In genomic region chr17:80468222-80468621, GRCh38 we compare ENCODE assay signal across 2 cellular contexts.
TF ChIP-seq lines count a peak whose summit lies in the region.

No MANE protein-coding gene starts in this region.

TF ChIP-seq in Ishikawa, 13 proteins besides CTCF, POLR2A, EP300 and RAD21:
- peak; percentile 84 for TF ChIP-seq REST (IDR thresholded peaks at IDR 0.05; ENCODE audit: low read depth)
- TF ChIP-seq FOXM1 (IDR thresholded peaks at IDR 0.05; ENCODE audit: borderline replicate concordance, low read depth), result no peak
TF ChIP-seq in Ishikawa: peak in this region for 1.

TF ChIP-seq in GM12878, 131 proteins besides CTCF, POLR2A, EP300 and RAD21:
- TF ChIP-seq, protein P1, sequence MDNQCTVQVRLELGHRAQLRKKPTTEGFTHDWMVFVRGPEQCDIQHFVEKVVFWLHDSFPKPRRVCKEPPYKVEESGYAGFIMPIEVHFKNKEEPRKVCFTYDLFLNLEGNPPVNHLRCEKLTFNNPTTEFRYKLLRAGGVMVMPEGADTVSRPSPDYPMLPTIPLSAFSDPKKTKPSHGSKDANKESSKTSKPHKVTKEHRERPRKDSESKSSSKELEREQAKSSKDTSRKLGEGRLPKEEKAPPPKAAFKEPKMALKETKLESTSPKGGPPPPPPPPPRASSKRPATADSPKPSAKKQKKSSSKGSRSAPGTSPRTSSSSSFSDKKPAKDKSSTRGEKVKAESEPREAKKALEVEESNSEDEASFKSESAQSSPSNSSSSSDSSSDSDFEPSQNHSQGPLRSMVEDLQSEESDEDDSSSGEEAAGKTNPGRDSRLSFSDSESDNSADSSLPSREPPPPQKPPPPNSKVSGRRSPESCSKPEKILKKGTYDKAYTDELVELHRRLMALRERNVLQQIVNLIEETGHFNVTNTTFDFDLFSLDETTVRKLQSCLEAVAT (IDR thresholded peaks at IDR 0.05), result no peak
- peak; percentile 65; the same call in 1 of the 2 replicates for TF ChIP-seq REST (IDR thresholded peaks at IDR 0.05; ENCODE audit: low read depth, low read length)
- TF ChIP-seq ZBED1 (IDR thresholded peaks at IDR 0.05; ENCODE audit: borderline replicate concordance), result no peak
